ENCODE assay signal across 1 cellular context in genomic region chr17:48163809-48164208, GRCh38.
TF ChIP-seq lines count a peak whose summit lies in the region.

No MANE protein-coding gene starts in this region.

TF ChIP-seq in GM12878, 131 proteins besides CTCF, POLR2A, EP300 and RAD21:
- no peak for TF ChIP-seq TARDBP (IDR thresholded peaks at IDR 0.05; ENCODE audit: borderline replicate concordance)
TF ChIP-seq in GM12878: peak in this region for 0.
